7 cellular contexts compared by ENCODE assay signal in the genomic region with DNA sequence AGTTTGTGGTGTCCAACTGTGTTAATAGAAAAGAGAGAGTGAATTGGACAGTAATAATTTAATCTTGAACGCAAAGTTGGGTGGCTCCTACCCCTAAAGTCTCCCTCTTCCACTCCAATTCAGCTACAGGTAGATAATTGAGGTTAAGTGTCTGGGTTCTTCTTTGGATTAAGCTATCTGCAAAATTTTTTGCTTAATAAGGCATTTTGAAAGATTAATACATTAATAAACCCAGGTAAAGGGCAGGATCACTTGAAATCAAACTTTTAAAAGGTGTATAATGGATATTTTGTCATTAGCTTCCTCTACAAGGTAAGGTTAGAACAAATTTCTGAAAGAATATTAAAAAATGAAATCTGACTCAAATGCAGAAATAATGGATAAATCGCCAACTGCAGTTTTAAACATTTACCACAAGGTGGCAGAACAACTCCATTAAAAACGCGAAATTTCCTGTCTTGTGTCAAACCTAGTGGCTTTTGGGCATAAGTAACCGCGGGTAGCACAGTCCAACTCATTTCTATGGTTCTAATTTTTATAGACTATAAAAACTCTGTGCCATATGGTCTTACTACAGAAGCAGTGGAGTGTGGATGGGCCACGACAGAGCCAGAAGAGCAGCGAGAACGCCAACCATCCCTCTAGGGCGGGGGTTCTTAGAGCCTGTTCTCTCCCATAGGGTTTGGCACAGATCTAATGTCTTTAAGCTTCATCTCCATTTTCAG.
DNase-seq lines count a peak whose midpoint lies in the region; ATAC-seq, FAIRE-seq and TF ChIP-seq lines count a peak whose summit lies in the region.

No MANE protein-coding gene starts in this region.

- no peaks in the 10 kb centered on the region for H3K27me3 ChIP-seq in MM.1S (replicated peaks; ENCODE audit: insufficient read depth, low read length)

- H2AFZ ChIP-seq in MM.1S (ENCODE audit: low read length) = no peak overlapping the region

- no peak overlapping the region for H3K9ac ChIP-seq in MM.1S (ENCODE audit: low read length)

- H3K79me2 ChIP-seq in MM.1S (ENCODE audit: low read length) = no peaks in the 10 kb centered on the region

- FAIRE-seq in G401.6 (lab: Jason Lieb, UNC) = peak; percentile 97

- H3K36me3 ChIP-seq in MM.1S (replicated peaks; ENCODE audit: insufficient read depth, low read length) (no peaks in the 10 kb centered on the region), mucosa of descending colon (ENCODE audit: low read depth) (no peaks in the 10 kb centered on the region)

- H3K27ac ChIP-seq in MM.1S (ENCODE audit: low read length) = no peak overlapping the region

- no peaks in the 10 kb centered on the region for H4K20me1 ChIP-seq in MM.1S (ENCODE audit: insufficient read depth, low read length)

- no peak overlapping the region for H3K4me3 ChIP-seq in MM.1S (ENCODE audit: low read length)
- H3K4me3 ChIP-seq in epithelial cell of proximal tubule (ENCODE audit: low read depth, low read length) = no peak overlapping the region
- H3K4me3 ChIP-seq in mucosa of descending colon = no peak overlapping the region

- H3K9me2 ChIP-seq in MM.1S (replicated peaks; ENCODE audit: insufficient read depth, low read length) = no peaks in the 10 kb centered on the region

- ATAC-seq in mucosa of descending colon = peak; percentile 71
- no peak for ATAC-seq in GM21717 (IDR thresholded peaks at IDR 0.05; ENCODE audit: unreplicated experiment)
- ATAC-seq in HG03095 (IDR thresholded peaks at IDR 0.05; ENCODE audit: unreplicated experiment) = no peak

- intact Hi-C loops in mucosa of descending colon (cut with DNase I, micrococcal nuclease) = loop anchor here (2.0 to 5.0 kb wide), 2 partner anchors 740 to 745 kb away; no protein-coding TSS in a partner anchor

- H3K9me3 ChIP-seq in MM.1S (replicated peaks; ENCODE audit: insufficient read depth, low read length) (no peaks in the 10 kb centered on the region), mucosa of descending colon (no peaks in the 10 kb centered on the region)

- DNase-seq in MM.1S = peak; percentile 68
- peak; percentile 44 for DNase-seq in SK-N-DZ (ENCODE audit: low spot score)
- no peak for DNase-seq in epithelial cell of proximal tubule (ENCODE audit: low read depth)
- peak in 1 of 3 donors; percentile 11 for DNase-seq in mucosa of descending colon

- H3F3A ChIP-seq in MM.1S (ENCODE audit: insufficient read depth, low read length) = peaks cover 3% of the 10 kb centered on the region; the same call in 1 of the 2 replicates

- H3K4me2 ChIP-seq in MM.1S (ENCODE audit: low read depth, low read length) = no peak overlapping the region

- TF ChIP-seq CTCF in MM.1S (IDR thresholded peaks at IDR 0.05; ENCODE audit: low read length) = peak; percentile 78
- peak; percentile 68 for TF ChIP-seq CTCF in epithelial cell of proximal tubule (conservative IDR thresholded peaks at IDR 0.05; ENCODE audit: low read depth, low read length)
- TF ChIP-seq CTCF in mucosa of descending colon (IDR thresholded peaks at IDR 0.05) = peak; percentile 69

- H3K4me1 ChIP-seq in MM.1S (ENCODE audit: low read length) = peaks cover 17% of the 10 kb centered on the region
- no peaks in the 10 kb centered on the region for H3K4me1 ChIP-seq in mucosa of descending colon (ENCODE audit: low read depth)
